In genomic region chr5:78984020-78984610, GRCh38 we compare ENCODE assay signal across 8 cellular contexts. TPM values are rescaled to one million over a fixed set of nuclear protein-coding genes. Genes with fewer than 3 reads are reported as not detected.
DNase-seq lines count a peak whose midpoint lies in the region; ATAC-seq and TF ChIP-seq lines count a peak whose summit lies in the region.

No MANE protein-coding gene starts in this region.

- TF ChIP-seq EP300 in sigmoid colon (IDR thresholded peaks at IDR 0.05): no peak

- intact Hi-C loops in sigmoid colon (cut with DNase I): loop anchor here (10.0 kb wide), 1 partner anchor 689 kb away; the partner anchor contains the start of gene AP3B1

- H3K4me1 ChIP-seq in DOHH2 (ENCODE audit: control insufficient read depth, low read length) (peaks cover 43% of the 10 kb centered on the region), sigmoid colon (peaks cover 0 to 26% (median 21%) of the 10 kb centered on the region in 4 donors)

- no peak for ATAC-seq in HG03565 (IDR thresholded peaks at IDR 0.05; ENCODE audit: unreplicated experiment)

- peak overlapping the region; percentile 90 for H3K4me2 ChIP-seq in DOHH2 (ENCODE audit: low read length)

- DNase-seq in HFF-Myc (ENCODE audit: extremely low read depth, low read depth): no peak
- DNase-seq in globus pallidus (ENCODE audit: low spot score): peak; percentile 46
- DNase-seq in sigmoid colon: no peak
- no peak for DNase-seq in stimulated activated CD4-positive, alpha-beta T cell treated with anti-CD3 and anti-CD28 coated beads, Interleukin-1b, Interleukin-23, amount 100 ng/mL, for 48 hours
- DNase-seq in NCI-H69 (lab: John Stamatoyannopoulos, UW): no peak

- H3K4me3 ChIP-seq in DOHH2 (ENCODE audit: low read length): peak overlapping the region; percentile 83
- peak overlapping the region; percentile 55 for H3K4me3 ChIP-seq in HFF-Myc (replicated peaks; ENCODE audit: low read depth, low read length)
- H3K4me3 ChIP-seq in WI38 (ENCODE audit: low read depth, low read length): peak overlapping the region; percentile 71
- peak overlapping the region; percentile 71 to 97 (median 78) for H3K4me3 ChIP-seq in sigmoid colon

- H3F3A ChIP-seq in DOHH2 (ENCODE audit: control insufficient read depth, insufficient read depth): peaks cover 25% of the 10 kb centered on the region

- H3K36me3 ChIP-seq in DOHH2 (ENCODE audit: control insufficient read depth, low read length): no peaks in the 10 kb centered on the region
- no peaks in the 10 kb centered on the region for H3K36me3 ChIP-seq in sigmoid colon

- 2 to 4% methylated on average over 19 of the region's 19 CpGs for WGBS in sigmoid colon, 2 donors

- H3K9me2 ChIP-seq in DOHH2 (replicated peaks; ENCODE audit: control insufficient read depth, low read length): no peaks in the 10 kb centered on the region

- H3K9me3 ChIP-seq in DOHH2 (ENCODE audit: control insufficient read depth, insufficient read depth, low read length): no peaks in the 10 kb centered on the region
- H3K9me3 ChIP-seq in sigmoid colon: no peaks in the 10 kb centered on the region

- peaks cover 7% of the 10 kb centered on the region; the same call in 1 of the 2 replicates for H3K27me3 ChIP-seq in DOHH2 (ENCODE audit: control insufficient read depth, low read length)
- no peaks in the 10 kb centered on the region for H3K27me3 ChIP-seq in sigmoid colon

- peak in 1 of 2 donors; percentile 22 for TF ChIP-seq POLR2A in sigmoid colon (IDR thresholded peaks at IDR 0.05)

- peak overlapping the region; percentile 70 for H3K27ac ChIP-seq in DOHH2 (ENCODE audit: low read depth, low read length)
- peak overlapping the region; percentile 95 to 100 (median 98) for H3K27ac ChIP-seq in sigmoid colon

- peaks cover 7% of the 10 kb centered on the region for H3K79me2 ChIP-seq in DOHH2 (ENCODE audit: control insufficient read depth, low read length)

- TF ChIP-seq CTCF in DOHH2 (IDR thresholded peaks at IDR 0.05; ENCODE audit: low read depth, low read length, poor library complexity, severe bottlenecking) (no peak), HFF-Myc (IDR thresholded peaks at IDR 0.05; ENCODE audit: low read depth, low read length, missing control alignments) (peak; percentile 23), WI38 (IDR thresholded peaks at IDR 0.05; ENCODE audit: low read depth, low read length) (no peak), sigmoid colon (IDR thresholded peaks at IDR 0.05) (peak in 3 of 4 experiments; percentile 27 to 56 (median 36))

- H4K20me1 ChIP-seq in DOHH2 (ENCODE audit: control insufficient read depth, insufficient read depth, low read depth, low read length): no peaks in the 10 kb centered on the region

RNA-seq across cellular contexts. Expression of gene ARSB, which starts 1.0 kb away (rescaled TPM):
- 10 to 100 TPM in 3 of 4 donors, 1 to 10 TPM in 1; 8.6 to 22.2 (median 17.0) TPM for total RNA-seq in sigmoid colon
- 1 to 10 TPM; 1.2 to 4.8 (median 2.8) TPM for polyA plus RNA-seq in sigmoid colon

Comparison
In these comparisons a context has a peak if more than half of its experiments do, and no peak if none do; other contexts are left out.
1. CTCF ChIP-seq: peak in HFF-Myc (single experiment) and sigmoid colon (3 of 4); none in DOHH2 (single experiment) and WI38 (single experiment).
2. Peak in every context shown above with its lines, with median percentiles within 50 percentile points of each other: H3K4me3 ChIP-seq.